In genomic region chr1:9784508-9785133, GRCh38 we compare ENCODE assay signal across 8 cellular contexts. TPM values are rescaled to one million over a fixed set of nuclear protein-coding genes. Genes with fewer than 3 reads are reported as not detected.
DNase-seq lines count a peak whose midpoint lies in the region; ATAC-seq and TF ChIP-seq lines count a peak whose summit lies in the region.

No MANE protein-coding gene starts in this region.

- peaks cover 2% of the 10 kb centered on the region for H3K36me3 Mint-ChIP-seq in activated naive CD8-positive, alpha-beta T cell treated with anti-CD3 and anti-CD28 coated beads for 36 hours

- H3K4me3 ChIP-seq in KMS-11 (IDR thresholded peaks at IDR 0.05; ENCODE audit: insufficient read depth, low read depth, low read length), result no peak overlapping the region

- H3K27ac Mint-ChIP-seq in activated naive CD8-positive, alpha-beta T cell treated with anti-CD3 and anti-CD28 coated beads for 36 hours, result no peak overlapping the region

- H3K36me3 ChIP-seq in KMS-11 (ENCODE audit: insufficient read depth), result no peaks in the 10 kb centered on the region

- H3K79me2 ChIP-seq in KMS-11 (ENCODE audit: insufficient read depth, low read depth), result peaks cover 56% of the 10 kb centered on the region; the same call in 1 of the 2 replicates

- no peaks in the 10 kb centered on the region for H3K27me3 Mint-ChIP-seq in activated naive CD8-positive, alpha-beta T cell treated with anti-CD3 and anti-CD28 coated beads for 36 hours

- peak; percentile 68 for ATAC-seq in SK-N-SH treated with all-trans-retinoic acid at 6 μM for 48 hours
- ATAC-seq in HG02610 (IDR thresholded peaks at IDR 0.05; ENCODE audit: unreplicated experiment), result no peak
- ATAC-seq in GM19023 (IDR thresholded peaks at IDR 0.05; ENCODE audit: unreplicated experiment), result no peak

- DNase-seq in DMS153 treated with DMSO at 0.1 percent for 48 hours (lab: John Stamatoyannopoulos, UW; ENCODE audit: unreplicated experiment) (peak; percentile 76), iris pigment epithelial cell (ENCODE audit: low read depth) (peak; percentile 67)
- peak; percentile 56 for DNase-seq in activated naive CD8-positive, alpha-beta T cell treated with anti-CD3 and anti-CD28 coated beads for 36 hours
- DNase-seq in stimulated activated CD4-positive, alpha-beta T cell treated with anti-CD3 and anti-CD28 coated beads, TNF-alpha, amount 100 ng/mL, for 4 hours (ENCODE audit: low read depth in 3 of 3), result peak in 2 of 3 experiments; percentile 31 to 58

- H3K27me3 ChIP-seq in KMS-11 (ENCODE audit: insufficient read depth, low read depth), result no peaks in the 10 kb centered on the region

- no peaks in the 10 kb centered on the region; the same call in 1 of the 2 replicates for H4K20me1 ChIP-seq in KMS-11 (ENCODE audit: insufficient read depth)

- no peak overlapping the region for H3K9ac ChIP-seq in KMS-11

- no peak overlapping the region for H3K4me3 Mint-ChIP-seq in activated naive CD8-positive, alpha-beta T cell treated with anti-CD3 and anti-CD28 coated beads for 36 hours

- H3K9me3 Mint-ChIP-seq in activated naive CD8-positive, alpha-beta T cell treated with anti-CD3 and anti-CD28 coated beads for 36 hours, result no peaks in the 10 kb centered on the region

- H3K4me1 ChIP-seq in KMS-11 (ENCODE audit: low read depth, poor library complexity, severe bottlenecking), result peaks cover 48% of the 10 kb centered on the region

- H3K27ac ChIP-seq in KMS-11, result no peak overlapping the region

- H3K4me2 ChIP-seq in KMS-11, result no peak overlapping the region

- no peak overlapping the region for H2AFZ ChIP-seq in KMS-11 (ENCODE audit: low read depth)

- TF ChIP-seq CTCF in KMS-11 (conservative IDR thresholded peaks at IDR 0.05; ENCODE audit: low read depth, low read length), result peak; percentile 96

- peaks cover 33% of the 10 kb centered on the region for H3K4me1 Mint-ChIP-seq in activated naive CD8-positive, alpha-beta T cell treated with anti-CD3 and anti-CD28 coated beads for 36 hours

TF ChIP-seq in SK-N-SH treated with all-trans-retinoic acid at 6 μM for 48 hours, 23 proteins besides CTCF, POLR2A, EP300 and RAD21:
- TF ChIP-seq ZNF565 (CRISPR knock-in tag; conservative IDR thresholded peaks at IDR 0.05; ENCODE audit: low read depth) (no peak), SNAI2 (CRISPR knock-in tag; IDR thresholded peaks at IDR 0.05) (no peak), CSRNP3 (CRISPR knock-in tag; IDR thresholded peaks at IDR 0.05) (no peak), OSR1 (CRISPR knock-in tag; IDR thresholded peaks at IDR 0.05) (no peak), PPARA (CRISPR knock-in tag; IDR thresholded peaks at IDR 0.05; ENCODE audit: borderline replicate concordance) (no peak), GLIS3 (CRISPR knock-in tag; IDR thresholded peaks at IDR 0.05) (no peak), CSDC2 (CRISPR knock-in tag; IDR thresholded peaks at IDR 0.05) (no peak), ZFP3 (CRISPR knock-in tag; IDR thresholded peaks at IDR 0.05) (no peak)

RNA-seq across cellular contexts. Expression of gene CLSTN1, which starts 39.1 kb away (rescaled TPM):
- total RNA-seq in activated naive CD8-positive, alpha-beta T cell treated with anti-CD3 and anti-CD28 coated beads for 36 hours, result 10 to 100 TPM; 30.4 to 31.0 TPM
